1 cellular context compared by ENCODE assay signal in the genomic region with DNA sequence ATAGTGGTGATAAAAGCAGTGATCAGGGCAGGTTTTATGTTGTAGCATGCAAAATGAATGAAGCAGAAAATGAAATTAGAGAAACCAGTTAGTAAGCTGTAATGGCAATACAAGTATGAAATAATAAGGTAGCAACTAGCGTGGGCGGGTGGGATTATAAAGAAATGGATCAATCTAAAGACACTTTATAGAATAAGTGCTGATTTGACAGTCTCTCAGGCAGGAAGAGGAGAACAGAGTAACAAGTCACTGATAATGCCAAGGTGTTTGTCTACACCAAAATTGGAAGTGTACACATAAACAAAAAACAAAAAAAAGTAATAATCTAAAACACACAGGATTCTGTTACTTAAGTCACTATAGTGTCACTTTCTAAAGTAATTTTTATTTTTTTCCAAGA.
TF ChIP-seq lines count a peak whose summit lies in the region.

No MANE protein-coding gene starts in this region.

TF ChIP-seq in HepG2, 621 proteins besides CTCF, POLR2A, EP300 and RAD21:
- TF ChIP-seq MYNN (CRISPR knock-in tag; IDR thresholded peaks at IDR 0.05; ENCODE audit: low read depth) (no peak), NR3C1 (CRISPR knock-in tag; IDR thresholded peaks at IDR 0.05) (no peak), SRF (IDR thresholded peaks at IDR 0.05; ENCODE audit: low read depth, low read length) (no peak), TAF1 (CRISPR knock-in tag; IDR thresholded peaks at IDR 0.05) (no peak), ZNF792 (CRISPR knock-in tag; IDR thresholded peaks at IDR 0.05) (no peak), MAFK (conservative IDR thresholded peaks at IDR 0.05 in 1 of 2, IDR thresholded peaks at IDR 0.05 in 1 of 2; ENCODE audit: low read length in 2 of 2) (peak; percentile 55 to 76), POGZ (CRISPR knock-in tag; IDR thresholded peaks at IDR 0.05) (no peak), MED1 (CRISPR knock-in tag; IDR thresholded peaks at IDR 0.05) (no peak), MAFF (IDR thresholded peaks at IDR 0.05; ENCODE audit: low read depth, low read length) (peak; percentile 38; the same call in 1 of the 2 replicates), SOX13 (IDR thresholded peaks at IDR 0.05) (no peak), SOX13 (CRISPR knock-in tag; conservative IDR thresholded peaks at IDR 0.05 in 1 of 2, IDR thresholded peaks at IDR 0.05 in 1 of 2) (no peak)
- TF ChIP-seq, protein P1, sequence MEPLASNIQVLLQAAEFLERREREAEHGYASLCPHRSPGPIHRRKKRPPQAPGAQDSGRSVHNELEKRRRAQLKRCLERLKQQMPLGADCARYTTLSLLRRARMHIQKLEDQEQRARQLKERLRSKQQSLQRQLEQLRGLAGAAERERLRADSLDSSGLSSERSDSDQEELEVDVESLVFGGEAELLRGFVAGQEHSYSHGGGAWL (CRISPR knock-in tag; IDR thresholded peaks at IDR 0.05), result no peak
- TF ChIP-seq, protein P2, sequence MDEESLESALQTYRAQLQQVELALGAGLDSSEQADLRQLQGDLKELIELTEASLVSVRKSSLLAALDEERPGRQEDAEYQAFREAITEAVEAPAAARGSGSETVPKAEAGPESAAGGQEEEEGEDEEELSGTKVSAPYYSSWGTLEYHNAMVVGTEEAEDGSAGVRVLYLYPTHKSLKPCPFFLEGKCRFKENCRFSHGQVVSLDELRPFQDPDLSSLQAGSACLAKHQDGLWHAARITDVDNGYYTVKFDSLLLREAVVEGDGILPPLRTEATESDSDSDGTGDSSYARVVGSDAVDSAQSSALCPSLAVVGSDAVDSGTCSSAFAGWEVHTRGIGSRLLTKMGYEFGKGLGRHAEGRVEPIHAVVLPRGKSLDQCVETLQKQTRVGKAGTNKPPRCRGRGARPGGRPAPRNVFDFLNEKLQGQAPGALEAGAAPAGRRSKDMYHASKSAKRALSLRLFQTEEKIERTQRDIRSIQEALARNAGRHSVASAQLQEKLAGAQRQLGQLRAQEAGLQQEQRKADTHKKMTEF (CRISPR knock-in tag; IDR thresholded peaks at IDR 0.05), result no peak
